Comparison of ENCODE assay signal across 8 cellular contexts in the genomic region with DNA sequence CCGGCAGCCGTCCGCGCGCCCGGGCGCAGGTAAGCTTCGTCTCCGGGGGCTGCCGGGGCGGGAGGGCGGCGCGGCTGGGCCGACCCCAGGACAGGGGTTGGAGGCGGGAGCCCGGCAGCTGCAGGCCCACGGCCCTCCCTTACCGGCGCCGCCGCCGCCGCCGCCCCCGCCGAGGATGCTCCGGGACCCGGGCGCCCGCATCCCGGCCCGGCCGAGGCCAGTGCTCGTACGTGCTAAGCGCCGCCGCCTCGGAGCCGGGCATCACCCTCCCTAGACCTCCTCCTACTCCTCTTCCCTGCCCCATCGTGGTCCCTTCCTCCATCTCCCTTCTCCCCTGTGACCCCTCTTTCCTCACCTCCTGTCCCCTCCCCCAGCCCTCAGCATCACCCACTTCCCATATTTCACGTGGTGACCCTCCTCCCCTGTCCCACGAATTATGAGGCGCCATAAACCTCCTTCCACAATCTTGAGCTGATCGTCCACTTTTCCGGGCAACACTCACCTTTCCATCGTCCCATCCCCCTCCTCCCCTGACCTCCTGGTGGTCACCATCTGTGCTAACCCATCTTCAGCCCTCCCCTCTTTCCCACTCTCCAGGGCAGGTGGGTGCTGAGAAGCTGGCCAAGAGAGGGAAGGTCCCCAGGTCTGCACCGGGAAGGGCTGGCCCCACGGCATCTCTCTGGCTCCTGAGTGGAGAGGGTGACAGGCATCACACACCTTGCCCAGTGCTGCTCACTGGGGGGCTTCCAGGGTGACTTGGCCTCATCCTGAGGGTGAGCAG. TPM values are rescaled to one million over a fixed set of nuclear protein-coding genes. Genes with fewer than 3 reads are reported as not detected.
DNase-seq lines count a peak whose midpoint lies in the region; ATAC-seq and TF ChIP-seq lines count a peak whose summit lies in the region.

No MANE protein-coding gene starts in this region.

- H3K27ac ChIP-seq in DND-41 (ENCODE audit: low read length): no peak overlapping the region
- no peak overlapping the region for H3K27ac ChIP-seq in GM23248
- no peak overlapping the region for H3K27ac ChIP-seq in Panc1 (ENCODE audit: low read length)
- H3K27ac ChIP-seq in ectodermal cell (ENCODE audit: insufficient read depth, low read depth, low read length, poor library complexity, severe bottlenecking): no peak overlapping the region

- H3K9me2 ChIP-seq in GM23248 (ENCODE audit: insufficient read depth): no peaks in the 10 kb centered on the region

- ATAC-seq in DND-41 (ENCODE audit: insufficient read depth, low read depth) (no peak), Panc1 (peak; percentile 58), HG03095 (IDR thresholded peaks at IDR 0.05; ENCODE audit: unreplicated experiment) (no peak)

- TF ChIP-seq CTCF in DND-41 (IDR thresholded peaks at IDR 0.05; ENCODE audit: borderline replicate concordance, extremely low read depth, low read length, poor library complexity, severe bottlenecking): no peak
- no peak for TF ChIP-seq CTCF in Panc1 (IDR thresholded peaks at IDR 0.05)

- H3K9me3 ChIP-seq in DND-41 (ENCODE audit: insufficient read depth, low read length, severe bottlenecking): no peaks in the 10 kb centered on the region
- H3K9me3 ChIP-seq in GM23248 (ENCODE audit: low read depth): no peaks in the 10 kb centered on the region
- H3K9me3 ChIP-seq in Panc1 (ENCODE audit: control insufficient read depth, insufficient read depth, low read depth, low read length): no peaks in the 10 kb centered on the region
- no peaks in the 10 kb centered on the region for H3K9me3 ChIP-seq in ectodermal cell (ENCODE audit: control insufficient read depth, low read length)
- no peaks in the 10 kb centered on the region for H3K9me3 ChIP-seq in neuron (ENCODE audit: low read length)

- 14 to 79% methylated on average over 7 to 47 of the region's 50 CpGs for WGBS in GM23248 (ENCODE audit: low coverage in 1 of 2, low lambda C conversion rate in 2 of 2, missing lambda C conversion rate in 2 of 2), 2 experiments
- 5 to 6% methylated on average over 50 of the region's 50 CpGs for WGBS in ectodermal cell, 2 experiments

- CTCF ChIA-PET in Panc1 (lab: Charles Lee): no interaction called here

- H3K9ac ChIP-seq in DND-41 (ENCODE audit: low read depth, low read length) (peak overlapping the region; percentile 50), GM23248 (no peak overlapping the region)

- H2AFZ ChIP-seq in DND-41 (ENCODE audit: low read depth, low read length): peak overlapping the region; percentile 28
- H2AFZ ChIP-seq in GM23248: peak overlapping the region; percentile 62; the same call in 1 of the 2 replicates
- H2AFZ ChIP-seq in neuron (ENCODE audit: low read depth, low read length): peak overlapping the region; percentile 20

- peak overlapping the region; percentile 68 for H3K4me2 ChIP-seq in DND-41 (ENCODE audit: insufficient read depth, low read length)
- no peak overlapping the region for H3K4me2 ChIP-seq in GM23248 (ENCODE audit: unreplicated experiment)

- intact Hi-C loops in Panc1 (cut with micrococcal nuclease; ENCODE audit: unreplicated experiment): no loop called here

- in situ Hi-C loops in GM23248 (cut with MboI): no loop called here
- in situ Hi-C loops in Panc1 (cut with HindIII; ENCODE audit: low pct_unique_long_range_greater_than_20kb, low sequenced_read_pairs): no loop called here

- H3K79me2 ChIP-seq in DND-41 (ENCODE audit: insufficient read depth, low read length) (no peaks in the 10 kb centered on the region), GM23248 (ENCODE audit: insufficient read depth) (no peaks in the 10 kb centered on the region)

- H3K4me1 ChIP-seq in DND-41 (ENCODE audit: insufficient read depth, low read length): peaks cover 32% of the 10 kb centered on the region
- no peaks in the 10 kb centered on the region for H3K4me1 ChIP-seq in GM23248 (ENCODE audit: insufficient read depth)
- H3K4me1 ChIP-seq in Panc1 (ENCODE audit: control insufficient read depth, insufficient read depth, low read length): no peaks in the 10 kb centered on the region
- peaks cover 22% of the 10 kb centered on the region for H3K4me1 ChIP-seq in ectodermal cell (ENCODE audit: control insufficient read depth, insufficient read depth, low read length)
- peaks cover 31% of the 10 kb centered on the region for H3K4me1 ChIP-seq in neuron (ENCODE audit: insufficient read depth, low read length)

- H4K20me1 ChIP-seq in DND-41 (ENCODE audit: insufficient read depth, low read length) (no peaks in the 10 kb centered on the region), GM23248 (ENCODE audit: insufficient read depth) (no peaks in the 10 kb centered on the region)

- no TSS peak for BruUV-seq in Panc1 (replicated peaks; lab: Mats Ljungman, UMichigan)

- POLR2A ChIA-PET in Panc1 (lab: Charles Lee): interaction anchor here (0.7 kb wide), 1 partner anchor 58 kb away, joined by 4 read pairs; no protein-coding TSS in a partner anchor

- 0 out of 2 replicates have a peak, but pooled peaks cover 6% of the 10 kb centered on the region for H3F3A ChIP-seq in GM23248 (ENCODE audit: insufficient read depth)

- DNase-seq in DND-41: no peak
- DNase-seq in GM23248: peak; percentile 29
- DNase-seq in Panc1 (ENCODE audit: low read depth, low spot score): no peak
- no peak for DNase-seq in GOT3 (lab: John Stamatoyannopoulos, UW)
- no peak for DNase-seq in cerebellar cortex (ENCODE audit: low spot score)

- peaks cover 8% of the 10 kb centered on the region; the same call in 1 of the 2 replicates for H3K36me3 ChIP-seq in DND-41 (ENCODE audit: insufficient read depth, low read length)
- no peaks in the 10 kb centered on the region for H3K36me3 ChIP-seq in GM23248 (ENCODE audit: low read depth)
- H3K36me3 ChIP-seq in Panc1 (ENCODE audit: control insufficient read depth, insufficient read depth, low read length): no peaks in the 10 kb centered on the region
- H3K36me3 ChIP-seq in ectodermal cell (ENCODE audit: control insufficient read depth, insufficient read depth, low read length): peaks cover 9% of the 10 kb centered on the region
- peaks cover 12% of the 10 kb centered on the region for H3K36me3 ChIP-seq in neuron (ENCODE audit: insufficient read depth, low read length)

- peak overlapping the region; percentile 12 to 61; a peak in 3 of 4 replicates for H3K4me3 ChIP-seq in DND-41 (ENCODE audit: low read depth in 1 of 2, low read length in 2 of 2)
- peak overlapping the region; percentile 64 for H3K4me3 ChIP-seq in GM23248
- peak overlapping the region; percentile 18 to 57; a peak in 3 of 4 replicates for H3K4me3 ChIP-seq in Panc1 (ENCODE audit: low read depth in 2 of 2, low read length in 2 of 2)
- H3K4me3 ChIP-seq in ectodermal cell (ENCODE audit: insufficient read depth, low read depth, low read length): peak overlapping the region; percentile 53
- peak overlapping the region; percentile 55 for H3K4me3 ChIP-seq in neuron (ENCODE audit: low read length)

- peaks cover 4% of the 10 kb centered on the region for H3K27me3 ChIP-seq in DND-41 (ENCODE audit: insufficient read depth, low read length, poor library complexity)
- no peaks in the 10 kb centered on the region; the same call in 1 of the 2 replicates for H3K27me3 ChIP-seq in GM23248 (replicated peaks; ENCODE audit: insufficient read depth)
- H3K27me3 ChIP-seq in Panc1 (ENCODE audit: control insufficient read depth, insufficient read depth, low read length): peaks cover 8% of the 10 kb centered on the region
- H3K27me3 ChIP-seq in ectodermal cell (ENCODE audit: control insufficient read depth, insufficient read depth, low read length, poor library complexity, severe bottlenecking): peaks cover 26% of the 10 kb centered on the region
- no peaks in the 10 kb centered on the region for H3K27me3 ChIP-seq in neuron (ENCODE audit: insufficient read depth, low read length)

RNA-seq across cellular contexts. Expression of a gene that starts 0.6 kb away (rescaled TPM):
- 1.4 and 1.8 TPM in 2 replicates for total RNA-seq in GM23248 (2014; rRNA removed; shearing (Covaris generic))
- 0.73 and 1.6 TPM in 2 replicates for polyA plus RNA-seq in GM23248 (2016; fragmentation: Nextera tagmentation; extraction: Ambion mirVana)
- total RNA-seq in Panc1 (2021; ENCODE audit: unreplicated experiment): 0.15 TPM
- 0.38 TPM for polyA plus RNA-seq in Panc1 (2012; ENCODE audit: insufficient read length)
- polyA plus RNA-seq in ectodermal cell (2013, experiment 1 of 4): 9.5 TPM
- 9.7 TPM for polyA plus RNA-seq in ectodermal cell (2013, experiment 2 of 4)
- polyA plus RNA-seq in ectodermal cell (2013, experiment 3 of 4): 7.3 TPM
- polyA plus RNA-seq in ectodermal cell (2013, experiment 4 of 4): 8.1 TPM

RNA-seq across cellular contexts. Expression of a gene that starts 53.9 kb away (rescaled TPM):
- total RNA-seq in GM23248 (2014; rRNA removed; shearing (Covaris generic)): 27.1 and 27.6 TPM in 2 replicates
- polyA plus RNA-seq in GM23248 (2016; fragmentation: Nextera tagmentation; extraction: Ambion mirVana): 16.2 and 17.2 TPM in 2 replicates
- total RNA-seq in Panc1 (2021; ENCODE audit: unreplicated experiment): 26.2 TPM
- polyA plus RNA-seq in Panc1 (2012; ENCODE audit: insufficient read length): 14.4 TPM
- polyA plus RNA-seq in ectodermal cell (2013, experiment 1 of 4): 47.4 TPM
- 47.0 TPM for polyA plus RNA-seq in ectodermal cell (2013, experiment 2 of 4)
- polyA plus RNA-seq in ectodermal cell (2013, experiment 3 of 4): 39.0 TPM
- polyA plus RNA-seq in ectodermal cell (2013, experiment 4 of 4): 41.7 TPM

RNA-seq across cellular contexts. Expression of a gene that starts 54.0 kb away (rescaled TPM):
- 25.7 and 28.3 TPM in 2 replicates for total RNA-seq in GM23248 (2014; rRNA removed; shearing (Covaris generic))
- polyA plus RNA-seq in GM23248 (2016; fragmentation: Nextera tagmentation; extraction: Ambion mirVana): 20.2 and 22.5 TPM in 2 replicates
- total RNA-seq in Panc1 (2021; ENCODE audit: unreplicated experiment): 21.9 TPM
- polyA plus RNA-seq in Panc1 (2012; ENCODE audit: insufficient read length): 9.2 TPM
- polyA plus RNA-seq in ectodermal cell (2013, experiment 1 of 4): 32.4 TPM
- polyA plus RNA-seq in ectodermal cell (2013, experiment 2 of 4): 28.9 TPM
- 19.0 TPM for polyA plus RNA-seq in ectodermal cell (2013, experiment 3 of 4)
- 20.8 TPM for polyA plus RNA-seq in ectodermal cell (2013, experiment 4 of 4)
